Comparison of ENCODE assay signal across 22 cellular contexts in the genomic region with DNA sequence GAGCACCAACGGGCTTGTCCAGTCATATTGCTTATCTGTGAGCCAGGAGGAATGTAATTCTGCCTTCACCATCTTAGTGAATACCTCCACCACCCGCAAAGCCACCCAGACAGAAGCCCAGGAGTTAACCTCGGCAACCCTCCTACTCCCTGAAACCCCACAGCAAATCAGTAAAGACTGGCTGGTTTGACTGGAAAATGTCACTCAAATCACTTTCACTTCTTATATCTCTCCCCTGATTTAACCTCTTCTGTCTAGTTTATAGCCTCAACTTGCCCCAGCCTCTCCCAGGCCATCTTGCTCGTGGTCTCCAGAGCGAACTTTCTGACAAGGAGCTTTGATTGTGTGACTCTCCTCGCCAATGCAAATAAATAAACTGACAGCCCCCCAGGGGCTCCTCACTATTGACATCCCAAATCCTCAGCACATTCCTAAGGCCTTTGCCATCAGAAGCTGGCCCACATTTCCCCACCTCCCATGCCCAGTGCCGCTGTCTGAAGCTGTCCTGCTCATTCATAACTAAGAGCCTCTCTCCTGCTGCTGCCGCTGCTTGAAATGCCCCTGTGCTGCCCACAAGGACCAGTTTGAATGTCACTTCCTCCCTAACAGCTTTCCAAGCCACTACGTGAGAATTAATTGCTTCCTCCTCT.
"Had no signal": no experiment of that assay in that cellular context is flagged by ENCODE, and none has a peak within 500 bp of the region (broad histone marks: within the 10 kb centered on the region; RNA-seq: fewer than 3 reads in every experiment).

No MANE protein-coding gene starts in this region.

- H3K4me1 ChIP-seq: breast epithelium, tibial nerve, vagina had no signal

- H3K4me3 ChIP-seq: ascending aorta, breast epithelium, lung, sigmoid colon, tibial nerve, vagina had no signal

- H3K4me3 Mint-ChIP-seq: activated CD4-positive, alpha-beta T cell treated with anti-CD3 and anti-CD28 coated beads, Interleukin-2, amount 10 ng/mL, durations not matched to agents 24 days and 14 days; activated CD8-positive, alpha-beta T cell treated with anti-CD3 and anti-CD28 coated beads, Interleukin-2, amount 10 ng/mL, durations not matched to agents 7 days and 5 days; activated naive CD4-positive, alpha-beta T cell treated with anti-CD3 and anti-CD28 coated beads for 36 hours; activated T-cell treated with anti-CD3 and anti-CD28 coated beads, Interleukin-2, amount 50 U/mL, for 24 hours; mesothelial cell of epicardium; natural killer cell treated with Interleukin-12 subunit alpha and Interleukin-12 subunit beta and Interleukin-15 and Interleukin-18, amount 100 ng/mL, for 72 hours had no signal

- H3K27me3 ChIP-seq: ascending aorta, breast epithelium, sigmoid colon, tibial nerve, vagina had no signal

- DNase-seq: activated CD4-positive, alpha-beta T cell treated with anti-CD3 and anti-CD28 coated beads, Interleukin-2, amount 10 ng/mL, durations not matched to agents 24 days and 14 days; activated CD4-positive, CD25-positive, alpha-beta regulatory T cell; activated CD8-positive, alpha-beta T cell treated with anti-CD3 and anti-CD28 coated beads, Interleukin-2, amount 10 ng/mL, durations not matched to agents 7 days and 5 days; activated naive CD4-positive, alpha-beta T cell treated with anti-CD3 and anti-CD28 coated beads for 36 hours; activated T-cell treated with anti-CD3 and anti-CD28 coated beads, Interleukin-2, amount 50 U/mL, for 24 hours; cerebellar nuclear complex; cortex of kidney; effector CD4-positive, alpha-beta T cell; hippocampal formation; islet precursor cell; left colon; nucleus accumbens; sigmoid colon; stimulated activated CD4-positive, alpha-beta T cell treated with anti-CD3 and anti-CD28 coated beads, Interleukin-4, amount 100 ng/mL, for 4 hours; stimulated activated naive CD4-positive, alpha-beta T cell had no signal

- H3K27ac Mint-ChIP-seq: activated CD4-positive, alpha-beta T cell treated with anti-CD3 and anti-CD28 coated beads, Interleukin-2, amount 10 ng/mL, durations not matched to agents 24 days and 14 days; activated CD8-positive, alpha-beta T cell treated with anti-CD3 and anti-CD28 coated beads, Interleukin-2, amount 10 ng/mL, durations not matched to agents 7 days and 5 days; activated naive CD4-positive, alpha-beta T cell treated with anti-CD3 and anti-CD28 coated beads for 36 hours; activated T-cell treated with anti-CD3 and anti-CD28 coated beads, Interleukin-2, amount 50 U/mL, for 24 hours; mesothelial cell of epicardium; natural killer cell treated with Interleukin-12 subunit alpha and Interleukin-12 subunit beta and Interleukin-15 and Interleukin-18, amount 100 ng/mL, for 72 hours had no signal

- H3K27ac ChIP-seq: ascending aorta, breast epithelium, sigmoid colon, tibial nerve, vagina had no signal

- H3K9me3 Mint-ChIP-seq: activated CD4-positive, alpha-beta T cell treated with anti-CD3 and anti-CD28 coated beads, Interleukin-2, amount 10 ng/mL, durations not matched to agents 24 days and 14 days; activated naive CD4-positive, alpha-beta T cell treated with anti-CD3 and anti-CD28 coated beads for 36 hours; activated T-cell treated with anti-CD3 and anti-CD28 coated beads, Interleukin-2, amount 50 U/mL, for 24 hours; mesothelial cell of epicardium; natural killer cell treated with Interleukin-12 subunit alpha and Interleukin-12 subunit beta and Interleukin-15 and Interleukin-18, amount 100 ng/mL, for 72 hours had no signal

- ATAC-seq: activated CD8-positive, alpha-beta T cell treated with anti-CD3 and anti-CD28 coated beads, Interleukin-2, amount 10 ng/mL, durations not matched to agents 7 days and 5 days; left colon; natural killer cell treated with Interleukin-12 subunit alpha and Interleukin-12 subunit beta and Interleukin-15 and Interleukin-18, amount 100 ng/mL, for 72 hours had no signal

- H3K4me1 Mint-ChIP-seq: activated CD4-positive, alpha-beta T cell treated with anti-CD3 and anti-CD28 coated beads, Interleukin-2, amount 10 ng/mL, durations not matched to agents 24 days and 14 days had no signal

- H3K36me3 ChIP-seq: ascending aorta, breast epithelium, sigmoid colon, tibial nerve, vagina had no signal

- H3K36me3 Mint-ChIP-seq: mesothelial cell of epicardium; natural killer cell treated with Interleukin-12 subunit alpha and Interleukin-12 subunit beta and Interleukin-15 and Interleukin-18, amount 100 ng/mL, for 72 hours had no signal

- H3K9me3 ChIP-seq: ascending aorta, breast epithelium, sigmoid colon, tibial nerve, vagina had no signal

- H3K27me3 Mint-ChIP-seq: activated CD4-positive, alpha-beta T cell treated with anti-CD3 and anti-CD28 coated beads, Interleukin-2, amount 10 ng/mL, durations not matched to agents 24 days and 14 days; activated T-cell treated with anti-CD3 and anti-CD28 coated beads, Interleukin-2, amount 50 U/mL, for 24 hours had no signal
